12 cellular contexts compared by ENCODE assay signal in the genomic region with DNA sequence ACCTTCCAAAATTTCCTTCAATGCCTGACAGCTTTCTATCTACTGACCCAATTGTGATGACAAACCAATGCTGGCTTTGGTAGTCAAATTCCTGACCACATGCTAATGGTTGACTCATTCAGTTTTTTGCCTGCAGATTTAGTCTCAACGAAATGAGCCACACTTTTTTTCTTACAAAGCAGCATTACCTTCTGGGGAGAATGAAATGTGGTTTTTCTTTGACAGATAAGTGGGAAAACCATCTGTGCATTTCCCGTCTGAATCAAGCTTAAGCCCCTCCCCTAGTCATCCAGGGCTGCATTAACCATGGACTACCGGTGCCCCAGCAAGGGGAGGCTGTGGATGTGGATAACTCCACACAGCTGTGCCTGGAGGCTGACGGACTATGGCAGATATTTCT.
DNase-seq lines count a peak whose midpoint lies in the region; ATAC-seq, FAIRE-seq and TF ChIP-seq lines count a peak whose summit lies in the region.
"Had no signal": no experiment of that assay in that cellular context is flagged by ENCODE, and none has a peak within 500 bp of the region (broad histone marks: within the 10 kb centered on the region; RNA-seq: fewer than 3 reads in every experiment).

No MANE protein-coding gene starts in this region.

- peaks cover 9% of the 10 kb centered on the region for H3K4me1 ChIP-seq in fibroblast of lung (ENCODE audit: control insufficient read depth, extremely low read depth, insufficient read depth, low read length)

- TF ChIP-seq POLR2A in H54 (IDR thresholded peaks at IDR 0.05; ENCODE audit: low read depth, low read length) = no peak

- H3K27ac ChIP-seq in fibroblast of lung (ENCODE audit: insufficient read depth, low read length) = no peak overlapping the region
- H3K27ac ChIP-seq: dorsolateral prefrontal cortex had no signal

- H2AFZ ChIP-seq in fibroblast of lung (ENCODE audit: low read length) = no peak overlapping the region

- no peaks in the 10 kb centered on the region for H3K9me3 ChIP-seq in fibroblast of lung (ENCODE audit: control insufficient read depth, insufficient read depth, low read depth, low read length)

- H3K4me3 Mint-ChIP-seq in activated CD8-positive, alpha-beta T cell treated with anti-CD3 and anti-CD28 coated beads, Interleukin-2, amount 10 ng/mL, durations not matched to agents 7 days and 5 days = no peak overlapping the region
- H3K4me3 Mint-ChIP-seq: activated CD4-positive, alpha-beta memory T cell treated with anti-CD3 and anti-CD28 coated beads, Interleukin-2, amount 10 ng/mL, durations not matched to agents 7 days and 5 days had no signal

- POLR2A ChIA-PET in activated CD8-positive, alpha-beta T cell treated with anti-CD3 and anti-CD28 coated beads, Interleukin-2, amount 10 ng/mL, durations not matched to agents 7 days and 5 days (lab: Charles Lee) = no interaction called here

- DNase-seq in AG09319 (ENCODE audit: extremely low read depth, low read depth) (peak; percentile 23), H54 (ENCODE audit: insufficient read length, low spot score) (peak; percentile 50), NCI-H524 treated with DMSO at 0.1 percent for 48 hours (lab: John Stamatoyannopoulos, UW) (peak; percentile 84), fibroblast of lung (ENCODE audit: low read depth in 2 of 2) (peak; percentile 86 to 99), C1 segment of cervical spinal cord (lab: John Stamatoyannopoulos, UW) (no peak), GM19239 (ENCODE audit: insufficient read length, low spot score) (no peak)
- DNase-seq in activated CD8-positive, alpha-beta T cell treated with anti-CD3 and anti-CD28 coated beads, Interleukin-2, amount 10 ng/mL, durations not matched to agents 7 days and 5 days = no peak
- DNase-seq: activated CD4-positive, alpha-beta memory T cell treated with anti-CD3 and anti-CD28 coated beads, Interleukin-2, amount 10 ng/mL, durations not matched to agents 7 days and 5 days; dorsolateral prefrontal cortex; NCI-H446 treated with DMSO at 0.1 percent for 48 hours had no signal

- no peaks in the 10 kb centered on the region for H3K9me3 Mint-ChIP-seq in activated CD8-positive, alpha-beta T cell treated with anti-CD3 and anti-CD28 coated beads, Interleukin-2, amount 10 ng/mL, durations not matched to agents 7 days and 5 days (ENCODE audit: insufficient read depth)

- no peak overlapping the region for H3K9ac ChIP-seq in fibroblast of lung (ENCODE audit: insufficient read depth, low read length)

- CTCF ChIA-PET in activated CD8-positive, alpha-beta T cell treated with anti-CD3 and anti-CD28 coated beads, Interleukin-2, amount 10 ng/mL, durations not matched to agents 7 days and 5 days (lab: Charles Lee) = no interaction called here

- H3K4me2 ChIP-seq in fibroblast of lung (ENCODE audit: extremely low read depth, insufficient read depth, low read length) = peak overlapping the region; percentile 54

- no peaks in the 10 kb centered on the region for H3K27me3 Mint-ChIP-seq in activated CD8-positive, alpha-beta T cell treated with anti-CD3 and anti-CD28 coated beads, Interleukin-2, amount 10 ng/mL, durations not matched to agents 7 days and 5 days (ENCODE audit: low read depth)
- H3K27me3 Mint-ChIP-seq: activated CD4-positive, alpha-beta memory T cell treated with anti-CD3 and anti-CD28 coated beads, Interleukin-2, amount 10 ng/mL, durations not matched to agents 7 days and 5 days had no signal

- ATAC-seq in activated CD8-positive, alpha-beta T cell treated with anti-CD3 and anti-CD28 coated beads, Interleukin-2, amount 10 ng/mL, durations not matched to agents 7 days and 5 days = no peak
- no peak for ATAC-seq in HG03520 (IDR thresholded peaks at IDR 0.05; ENCODE audit: unreplicated experiment)

- no peaks in the 10 kb centered on the region for H4K20me1 ChIP-seq in fibroblast of lung (ENCODE audit: control insufficient read depth, extremely low read depth, insufficient read depth, low read length)

- TF ChIP-seq CTCF in AG09319 (IDR thresholded peaks at IDR 0.05; ENCODE audit: low read depth, low read length) (no peak), fibroblast of lung (conservative IDR thresholded peaks at IDR 0.05 in 1 of 2, IDR thresholded peaks at IDR 0.05 in 1 of 2; ENCODE audit: low read depth in 1 of 2, low read length in 2 of 2) (no peak)

- no peaks in the 10 kb centered on the region for H3K27me3 ChIP-seq in fibroblast of lung (ENCODE audit: control insufficient read depth, insufficient read depth, low read length)

- no peaks in the 10 kb centered on the region for H3K4me1 Mint-ChIP-seq in activated CD8-positive, alpha-beta T cell treated with anti-CD3 and anti-CD28 coated beads, Interleukin-2, amount 10 ng/mL, durations not matched to agents 7 days and 5 days (ENCODE audit: low read depth)
- H3K4me1 Mint-ChIP-seq: activated CD4-positive, alpha-beta memory T cell treated with anti-CD3 and anti-CD28 coated beads, Interleukin-2, amount 10 ng/mL, durations not matched to agents 7 days and 5 days had no signal

- FAIRE-seq in H54 (lab: Jason Lieb, UNC) (peak; percentile 96), GM19239 (lab: Jason Lieb, UNC) (no peak)
- FAIRE-seq: H1 had no signal

- no peaks in the 10 kb centered on the region for H3K36me3 Mint-ChIP-seq in activated CD8-positive, alpha-beta T cell treated with anti-CD3 and anti-CD28 coated beads, Interleukin-2, amount 10 ng/mL, durations not matched to agents 7 days and 5 days (ENCODE audit: low read depth)

- H3K4me3 ChIP-seq in fibroblast of lung (replicated peaks in 1 of 4; ENCODE audit: control extremely low read depth in 1 of 4, insufficient read depth in 1 of 4, low read depth in 3 of 4, low read length in 4 of 4) = no peak overlapping the region
- H3K4me3 ChIP-seq: dorsolateral prefrontal cortex had no signal

- H3K79me2 ChIP-seq in fibroblast of lung (ENCODE audit: control insufficient read depth, insufficient read depth, low read length) = no peaks in the 10 kb centered on the region

- H3K27ac Mint-ChIP-seq in activated CD8-positive, alpha-beta T cell treated with anti-CD3 and anti-CD28 coated beads, Interleukin-2, amount 10 ng/mL, durations not matched to agents 7 days and 5 days = no peak overlapping the region
- H3K27ac Mint-ChIP-seq: activated CD4-positive, alpha-beta memory T cell treated with anti-CD3 and anti-CD28 coated beads, Interleukin-2, amount 10 ng/mL, durations not matched to agents 7 days and 5 days had no signal

- H3K36me3 ChIP-seq in fibroblast of lung (ENCODE audit: control insufficient read depth, insufficient read depth, low read length) = no peaks in the 10 kb centered on the region

Comparison
In these comparisons a context has a peak if more than half of its experiments do, and no peak if none do; other contexts are left out.
1. DNase-seq: peak in AG09319 (single experiment), H54 (single experiment), NCI-H524 treated with DMSO at 0.1 percent for 48 hours (single experiment) and fibroblast of lung (2 of 2); none in C1 segment of cervical spinal cord (0 of 14), GM19239 (single experiment) and activated CD8-positive, alpha-beta T cell treated with anti-CD3 and anti-CD28 coated beads, Interleukin-2, amount 10 ng/mL, durations not matched to agents 7 days and 5 days (single experiment).